8 cellular contexts compared by ENCODE assay signal in the genomic region with DNA sequence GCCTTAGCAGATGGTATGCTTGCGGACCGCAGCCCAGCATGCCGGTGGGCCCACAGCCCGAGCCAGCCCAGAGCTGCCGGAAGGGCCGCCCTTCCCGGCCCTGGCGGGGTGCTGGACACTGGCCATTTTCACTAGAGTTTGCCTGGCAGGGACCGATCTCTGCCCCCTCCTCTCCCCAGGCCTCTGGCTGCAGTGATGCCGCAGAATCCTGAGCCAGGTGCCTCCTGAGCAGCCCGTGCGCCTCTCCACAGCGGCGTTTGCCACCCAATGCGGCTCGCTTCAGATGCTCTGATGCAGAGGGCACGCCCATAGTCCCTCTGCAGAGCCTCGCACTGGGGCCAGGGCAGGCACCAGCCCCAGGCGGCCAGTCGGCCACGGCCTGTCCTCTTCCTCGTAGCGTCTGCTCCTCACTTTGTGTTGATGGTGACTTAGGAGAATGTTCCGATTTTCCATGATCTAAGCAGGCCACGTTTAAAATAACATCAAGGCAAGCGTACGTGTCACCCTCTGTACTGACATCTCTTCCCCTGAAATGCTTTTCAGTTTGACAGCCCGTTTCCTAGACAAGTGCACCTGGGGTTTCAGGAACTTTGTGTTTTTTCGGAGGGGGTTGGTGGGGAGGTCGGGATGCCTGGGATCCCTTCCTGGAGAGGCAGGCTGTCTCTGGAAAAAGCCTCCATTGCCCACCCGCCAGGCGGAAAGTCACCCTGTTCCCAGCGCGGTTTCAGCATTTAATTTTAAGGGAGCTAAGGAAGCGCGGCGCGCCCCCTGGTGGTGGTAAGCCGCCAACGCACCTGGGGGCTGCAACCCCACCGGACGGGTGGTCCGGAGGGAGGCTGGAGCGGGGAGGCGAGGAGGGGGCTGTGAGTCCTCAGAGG. TPM values are rescaled to one million over a fixed set of nuclear protein-coding genes. Genes with fewer than 3 reads are reported as not detected.
DNase-seq lines count a peak whose midpoint lies in the region; ATAC-seq and TF ChIP-seq lines count a peak whose summit lies in the region.

No MANE protein-coding gene starts in this region.

- CTCF ChIA-PET in activated B cell treated with CpG ODN at 0.5 μM for 24 hours (lab: Charles Lee), result interaction anchor here (0.6 to 10.6 kb wide), 5 partner anchors 10 to 136 kb away, joined by 3 to 108 read pairs (median 3); no protein-coding TSS in a partner anchor
- CTCF ChIA-PET in mammary epithelial cell (lab: Charles Lee; ENCODE audit: low non-redundant PET), result no interaction called here

- in situ Hi-C loops in mammary epithelial cell (cut with MboI; ENCODE audit: low sequenced_read_pairs in 2 of 2), result loop anchor here (5.0 to 25.0 kb wide), 2 partner anchors 133 to 348 kb away; no protein-coding TSS in a partner anchor

- H3K27me3 Mint-ChIP-seq in activated B cell treated with CpG ODN at 0.5 μM for 24 hours, result peaks cover 3% of the 10 kb centered on the region

- H3K4me2 ChIP-seq in mammary epithelial cell (ENCODE audit: insufficient read depth, low read depth, low read length), result no peak overlapping the region

- dilution Hi-C loops in mammary epithelial cell (cut with HindIII; ENCODE audit: low sequenced_read_pairs), result no loop called here

- H3K79me2 ChIP-seq in mammary epithelial cell (ENCODE audit: insufficient read depth, low read length), result no peaks in the 10 kb centered on the region

- intact Hi-C loops in activated B cell treated with CpG ODN at 0.5 μM for 24 hours (cut with micrococcal nuclease) (loop anchor here (1.0 to 5.0 kb wide), 3 partner anchors 128 to 433 kb away; a partner anchor contains a TSS), mammary epithelial cell (cut with micrococcal nuclease) (loop anchor here (1.0 to 5.0 kb wide), 2 partner anchors 63 to 128 kb away; a partner anchor contains a TSS), left colon (cut with DNase I, micrococcal nuclease) (loop anchor here in 1 of 2 donors (5.0 kb wide), 1 partner anchor 128 kb away; no protein-coding TSS in a partner anchor)

- H3K36me3 ChIP-seq in GM06990 (ENCODE audit: control insufficient read depth, insufficient read depth, low read length) (no peaks in the 10 kb centered on the region), mammary epithelial cell (ENCODE audit: insufficient read depth, low read length) (peaks cover 4% of the 10 kb centered on the region)

- POLR2A ChIA-PET in activated B cell treated with CpG ODN at 0.5 μM for 24 hours (lab: Charles Lee), result interaction anchor here (0.6 to 1.5 kb wide), 3 partner anchors 107 to 128 kb away, joined by 3 to 8 read pairs (median 6); no protein-coding TSS in a partner anchor

- no peaks in the 10 kb centered on the region for H3K36me3 Mint-ChIP-seq in activated B cell treated with CpG ODN at 0.5 μM for 24 hours (ENCODE audit: low read depth)

- H3K4me3 ChIP-seq in GM06990 (replicated peaks; ENCODE audit: low read depth, low read length) (no peak overlapping the region), mammary epithelial cell (replicated peaks in 1 of 3; ENCODE audit: insufficient read depth in 1 of 3, low read depth in 2 of 3, low read length in 3 of 3) (no peak overlapping the region)

- H3K9me3 ChIP-seq in mammary epithelial cell (replicated peaks; ENCODE audit: insufficient read depth, low read length), result no peaks in the 10 kb centered on the region

- no peak overlapping the region for H3K27ac ChIP-seq in mammary epithelial cell (ENCODE audit: insufficient read depth, low read depth, low read length)

- no peaks in the 10 kb centered on the region for H3K4me1 ChIP-seq in mammary epithelial cell (ENCODE audit: insufficient read depth, low read length)

- TF ChIP-seq CTCF in GM06990 (IDR thresholded peaks at IDR 0.05; ENCODE audit: insufficient read depth, low read length, poor library complexity, severe bottlenecking) (peak; percentile 99), activated B cell treated with CpG ODN at 0.5 μM for 24 hours (IDR thresholded peaks at IDR 0.05) (peak; percentile 92), mammary epithelial cell (conservative IDR thresholded peaks at IDR 0.05 in 1 of 2, IDR thresholded peaks at IDR 0.05 in 1 of 2; ENCODE audit: extremely low read depth in 1 of 2, insufficient read depth in 1 of 2, low read depth in 1 of 2, low read length in 2 of 2) (peak; percentile 65 to 96)

- BruUV-seq in mammary epithelial cell (replicated peaks; lab: Mats Ljungman, UMichigan), result TSS peak; percentile 34

- peaks cover 25% of the 10 kb centered on the region for H3K4me1 Mint-ChIP-seq in activated B cell treated with CpG ODN at 0.5 μM for 24 hours

- H3K9me3 Mint-ChIP-seq in activated B cell treated with CpG ODN at 0.5 μM for 24 hours, result no peaks in the 10 kb centered on the region

- H3K9ac ChIP-seq in mammary epithelial cell (ENCODE audit: insufficient read depth, low read length), result no peak overlapping the region

- WGBS in mammary epithelial cell (ENCODE audit: low coverage, missing lambda C conversion rate), result 84% methylated on average over 28 of the region's 45 CpGs

- no peak overlapping the region for H3K4me3 Mint-ChIP-seq in activated B cell treated with CpG ODN at 0.5 μM for 24 hours

- ATAC-seq in activated B cell treated with CpG ODN at 0.5 μM for 24 hours (ENCODE audit: low read depth) (no peak), left colon (peak; percentile 49), HG02970 (IDR thresholded peaks at IDR 0.05; ENCODE audit: low FRiP score, unreplicated experiment) (no peak), HG02623 (IDR thresholded peaks at IDR 0.05; ENCODE audit: unreplicated experiment) (no peak)

- DNase-seq in GM06990 (ENCODE audit: extremely low read depth, insufficient read length) (peak; percentile 73), NCI-H1048 (lab: John Stamatoyannopoulos, UW) (peak; percentile 12), activated B cell treated with CpG ODN at 0.5 μM for 24 hours (peak; percentile 70), mammary epithelial cell (peak; percentile 17), left colon (peak in 1 of 2 donors; percentile 71)
- peak; percentile 65 to 69 for DNase-seq in stimulated activated CD4-positive, alpha-beta T cell treated with anti-CD3 and anti-CD28 coated beads, Interleukin-2, amount 100 ng/mL, for 48 hours

- H3K27me3 ChIP-seq in GM06990 (replicated peaks; ENCODE audit: control insufficient read depth, insufficient read depth, low read length) (no peaks in the 10 kb centered on the region), mammary epithelial cell (ENCODE audit: insufficient read depth, low read length) (no peaks in the 10 kb centered on the region)

- no peak overlapping the region for H3K27ac Mint-ChIP-seq in activated B cell treated with CpG ODN at 0.5 μM for 24 hours

- no peaks in the 10 kb centered on the region for H4K20me1 ChIP-seq in mammary epithelial cell (ENCODE audit: insufficient read depth, low read length)

- H2AFZ ChIP-seq in mammary epithelial cell (ENCODE audit: low read depth, low read length), result no peak overlapping the region

RNA-seq across cellular contexts. Expression of a gene that starts 29.8 kb away (rescaled TPM):
- not detected in 2 replicates for total RNA-seq in activated B cell treated with CpG ODN at 0.5 μM for 24 hours
- under 1 TPM; under 0.01 to 0.14 TPM for total RNA-seq in mammary epithelial cell
- polyA plus RNA-seq in mammary epithelial cell, result 0.05 TPM
- not detected for polyA minus RNA-seq in mammary epithelial cell
- total RNA-seq in left colon, result 10 to 100 TPM; 19.1 to 23.3 TPM

Comparison
In these comparisons a context has a peak if more than half of its experiments do, and no peak if none do; other contexts are left out.
1. RNA of a gene that starts 29.8 kb away (total RNA-seq): 19.1 to 23.3 TPM in left colon; under 0.01 to 0.14 TPM in mammary epithelial cell and not detected in activated B cell treated with CpG ODN at 0.5 μM for 24 hours; every median in the first group is over 10 times any median in the second.
2. Peak in every context shown above with its lines, with median percentiles within 50 percentile points of each other: CTCF ChIP-seq.